1 cellular context compared by ENCODE assay signal in genomic region chr11:46555269-46556054, GRCh38.
TF ChIP-seq lines count a peak whose summit lies in the region.

No MANE protein-coding gene starts in this region.

TF ChIP-seq in H1, 55 proteins besides CTCF, POLR2A, EP300 and RAD21:
- TF ChIP-seq, protein P1, sequence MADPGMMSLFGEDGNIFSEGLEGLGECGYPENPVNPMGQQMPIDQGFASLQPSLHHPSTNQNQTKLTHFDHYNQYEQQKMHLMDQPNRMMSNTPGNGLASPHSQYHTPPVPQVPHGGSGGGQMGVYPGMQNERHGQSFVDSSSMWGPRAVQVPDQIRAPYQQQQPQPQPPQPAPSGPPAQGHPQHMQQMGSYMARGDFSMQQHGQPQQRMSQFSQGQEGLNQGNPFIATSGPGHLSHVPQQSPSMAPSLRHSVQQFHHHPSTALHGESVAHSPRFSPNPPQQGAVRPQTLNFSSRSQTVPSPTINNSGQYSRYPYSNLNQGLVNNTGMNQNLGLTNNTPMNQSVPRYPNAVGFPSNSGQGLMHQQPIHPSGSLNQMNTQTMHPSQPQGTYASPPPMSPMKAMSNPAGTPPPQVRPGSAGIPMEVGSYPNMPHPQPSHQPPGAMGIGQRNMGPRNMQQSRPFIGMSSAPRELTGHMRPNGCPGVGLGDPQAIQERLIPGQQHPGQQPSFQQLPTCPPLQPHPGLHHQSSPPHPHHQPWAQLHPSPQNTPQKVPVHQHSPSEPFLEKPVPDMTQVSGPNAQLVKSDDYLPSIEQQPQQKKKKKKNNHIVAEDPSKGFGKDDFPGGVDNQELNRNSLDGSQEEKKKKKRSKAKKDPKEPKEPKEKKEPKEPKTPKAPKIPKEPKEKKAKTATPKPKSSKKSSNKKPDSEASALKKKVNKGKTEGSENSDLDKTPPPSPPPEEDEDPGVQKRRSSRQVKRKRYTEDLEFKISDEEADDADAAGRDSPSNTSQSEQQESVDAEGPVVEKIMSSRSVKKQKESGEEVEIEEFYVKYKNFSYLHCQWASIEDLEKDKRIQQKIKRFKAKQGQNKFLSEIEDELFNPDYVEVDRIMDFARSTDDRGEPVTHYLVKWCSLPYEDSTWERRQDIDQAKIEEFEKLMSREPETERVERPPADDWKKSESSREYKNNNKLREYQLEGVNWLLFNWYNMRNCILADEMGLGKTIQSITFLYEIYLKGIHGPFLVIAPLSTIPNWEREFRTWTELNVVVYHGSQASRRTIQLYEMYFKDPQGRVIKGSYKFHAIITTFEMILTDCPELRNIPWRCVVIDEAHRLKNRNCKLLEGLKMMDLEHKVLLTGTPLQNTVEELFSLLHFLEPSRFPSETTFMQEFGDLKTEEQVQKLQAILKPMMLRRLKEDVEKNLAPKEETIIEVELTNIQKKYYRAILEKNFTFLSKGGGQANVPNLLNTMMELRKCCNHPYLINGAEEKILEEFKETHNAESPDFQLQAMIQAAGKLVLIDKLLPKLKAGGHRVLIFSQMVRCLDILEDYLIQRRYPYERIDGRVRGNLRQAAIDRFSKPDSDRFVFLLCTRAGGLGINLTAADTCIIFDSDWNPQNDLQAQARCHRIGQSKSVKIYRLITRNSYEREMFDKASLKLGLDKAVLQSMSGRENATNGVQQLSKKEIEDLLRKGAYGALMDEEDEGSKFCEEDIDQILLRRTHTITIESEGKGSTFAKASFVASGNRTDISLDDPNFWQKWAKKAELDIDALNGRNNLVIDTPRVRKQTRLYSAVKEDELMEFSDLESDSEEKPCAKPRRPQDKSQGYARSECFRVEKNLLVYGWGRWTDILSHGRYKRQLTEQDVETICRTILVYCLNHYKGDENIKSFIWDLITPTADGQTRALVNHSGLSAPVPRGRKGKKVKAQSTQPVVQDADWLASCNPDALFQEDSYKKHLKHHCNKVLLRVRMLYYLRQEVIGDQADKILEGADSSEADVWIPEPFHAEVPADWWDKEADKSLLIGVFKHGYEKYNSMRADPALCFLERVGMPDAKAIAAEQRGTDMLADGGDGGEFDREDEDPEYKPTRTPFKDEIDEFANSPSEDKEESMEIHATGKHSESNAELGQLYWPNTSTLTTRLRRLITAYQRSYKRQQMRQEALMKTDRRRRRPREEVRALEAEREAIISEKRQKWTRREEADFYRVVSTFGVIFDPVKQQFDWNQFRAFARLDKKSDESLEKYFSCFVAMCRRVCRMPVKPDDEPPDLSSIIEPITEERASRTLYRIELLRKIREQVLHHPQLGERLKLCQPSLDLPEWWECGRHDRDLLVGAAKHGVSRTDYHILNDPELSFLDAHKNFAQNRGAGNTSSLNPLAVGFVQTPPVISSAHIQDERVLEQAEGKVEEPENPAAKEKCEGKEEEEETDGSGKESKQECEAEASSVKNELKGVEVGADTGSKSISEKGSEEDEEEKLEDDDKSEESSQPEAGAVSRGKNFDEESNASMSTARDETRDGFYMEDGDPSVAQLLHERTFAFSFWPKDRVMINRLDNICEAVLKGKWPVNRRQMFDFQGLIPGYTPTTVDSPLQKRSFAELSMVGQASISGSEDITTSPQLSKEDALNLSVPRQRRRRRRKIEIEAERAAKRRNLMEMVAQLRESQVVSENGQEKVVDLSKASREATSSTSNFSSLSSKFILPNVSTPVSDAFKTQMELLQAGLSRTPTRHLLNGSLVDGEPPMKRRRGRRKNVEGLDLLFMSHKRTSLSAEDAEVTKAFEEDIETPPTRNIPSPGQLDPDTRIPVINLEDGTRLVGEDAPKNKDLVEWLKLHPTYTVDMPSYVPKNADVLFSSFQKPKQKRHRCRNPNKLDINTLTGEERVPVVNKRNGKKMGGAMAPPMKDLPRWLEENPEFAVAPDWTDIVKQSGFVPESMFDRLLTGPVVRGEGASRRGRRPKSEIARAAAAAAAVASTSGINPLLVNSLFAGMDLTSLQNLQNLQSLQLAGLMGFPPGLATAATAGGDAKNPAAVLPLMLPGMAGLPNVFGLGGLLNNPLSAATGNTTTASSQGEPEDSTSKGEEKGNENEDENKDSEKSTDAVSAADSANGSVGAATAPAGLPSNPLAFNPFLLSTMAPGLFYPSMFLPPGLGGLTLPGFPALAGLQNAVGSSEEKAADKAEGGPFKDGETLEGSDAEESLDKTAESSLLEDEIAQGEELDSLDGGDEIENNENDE (IDR thresholded peaks at IDR 0.05; ENCODE audit: insufficient replicate concordance, low read length) = no peak
- TF ChIP-seq EZH2 (IDR thresholded peaks at IDR 0.05; ENCODE audit: low read depth, low read length, severe bottlenecking) (no peak), POU5F1 (IDR thresholded peaks at IDR 0.05; ENCODE audit: low read depth, low read length) (no peak), RXRA (IDR thresholded peaks at IDR 0.05; ENCODE audit: insufficient read depth, low read depth, low read length) (no peak), CTBP2 (IDR thresholded peaks at IDR 0.05; ENCODE audit: borderline replicate concordance, insufficient read depth, insufficient read length, low read length) (no peak)
